Comparison of ENCODE assay signal across 8 cellular contexts in genomic region chr1:161486806-161487482, GRCh38. TPM values are rescaled to one million over a fixed set of nuclear protein-coding genes. Genes with fewer than 3 reads are reported as not detected.
DNase-seq lines count a peak whose midpoint lies in the region; ATAC-seq, FAIRE-seq and TF ChIP-seq lines count a peak whose summit lies in the region.

No MANE protein-coding gene starts in this region.

- peak; percentile 48 to 73 for ATAC-seq in activated CD4-positive, CD25-positive, alpha-beta regulatory T cell treated with anti-CD3 and anti-CD28 coated beads, Interleukin-2, amount 50 U/mL, for 24 hours
- ATAC-seq in natural killer cell treated with Interleukin-12 subunit alpha and Interleukin-12 subunit beta and Interleukin-15 and Interleukin-18, amount 100 ng/mL, for 72 hours = peak in 1 of 2 donors; percentile 80
- no peak for ATAC-seq in GM21360 (IDR thresholded peaks at IDR 0.05; ENCODE audit: unreplicated experiment)

- peak overlapping the region in 3 of 4 donors; percentile 5 to 34 (median 22) for H3K4me3 ChIP-seq in esophagus squamous epithelium
- no peak overlapping the region for H3K4me3 ChIP-seq in vagina

- H3K27me3 ChIP-seq in esophagus squamous epithelium = peaks cover 0 to 69% (median 1%) of the 10 kb centered on the region in 4 donors
- H3K27me3 ChIP-seq in vagina = no peaks in the 10 kb centered on the region

- TF ChIP-seq POLR2A in esophagus squamous epithelium (IDR thresholded peaks at IDR 0.05) = no peak
- no peak for TF ChIP-seq POLR2A in vagina (IDR thresholded peaks at IDR 0.05)

- peaks cover 16 to 30% of the 10 kb centered on the region in 2 donors for H3K4me1 Mint-ChIP-seq in natural killer cell treated with Interleukin-12 subunit alpha and Interleukin-12 subunit beta and Interleukin-15 and Interleukin-18, amount 100 ng/mL, for 72 hours (ENCODE audit: low read depth in 2 of 2)

- no peaks in the 10 kb centered on the region for H3K36me3 Mint-ChIP-seq in natural killer cell treated with Interleukin-12 subunit alpha and Interleukin-12 subunit beta and Interleukin-15 and Interleukin-18, amount 100 ng/mL, for 72 hours

- FAIRE-seq in GM18507 (lab: Jason Lieb, UNC) = peak; percentile 90

- intact Hi-C loops in esophagus squamous epithelium (cut with DNase I) = loop anchor here (10.0 kb wide), 1 partner anchor 258 kb away; the partner anchor contains the start of gene DUSP12
- intact Hi-C loops in vagina (cut with DNase I) = no loop called here

- H3K27me3 Mint-ChIP-seq in natural killer cell treated with Interleukin-12 subunit alpha and Interleukin-12 subunit beta and Interleukin-15 and Interleukin-18, amount 100 ng/mL, for 72 hours = peaks cover 7 to 16% of the 10 kb centered on the region in 2 donors

- no peaks in the 10 kb centered on the region for H3K9me3 ChIP-seq in esophagus squamous epithelium
- H3K9me3 ChIP-seq in vagina = no peaks in the 10 kb centered on the region

- H3K36me3 ChIP-seq in esophagus squamous epithelium (no peaks in the 10 kb centered on the region), vagina (no peaks in the 10 kb centered on the region)

- H3K27ac ChIP-seq in C4-2B = no peak overlapping the region
- peak overlapping the region in 2 of 4 donors; percentile 48 to 62 for H3K27ac ChIP-seq in esophagus squamous epithelium
- no peak overlapping the region for H3K27ac ChIP-seq in vagina

- H3K9me3 Mint-ChIP-seq in natural killer cell treated with Interleukin-12 subunit alpha and Interleukin-12 subunit beta and Interleukin-15 and Interleukin-18, amount 100 ng/mL, for 72 hours = no peaks in the 10 kb centered on the region

- WGBS in esophagus squamous epithelium, 2 donors = 40 to 46% methylated on average over 6 of the region's 6 CpGs

- DNase-seq in GM18507 (ENCODE audit: extremely low spot score, insufficient read length, low read depth) = peak; percentile 35
- peak; percentile 49 for DNase-seq in NCI-H2107 (lab: John Stamatoyannopoulos, UW)
- DNase-seq in esophagus squamous epithelium (lab: John Stamatoyannopoulos, UW) = no peak
- peak; percentile 68 for DNase-seq in natural killer cell treated with Interleukin-12 subunit alpha and Interleukin-12 subunit beta and Interleukin-15 and Interleukin-18, amount 100 ng/mL, for 72 hours (ENCODE audit: low spot score)
- DNase-seq in vagina (ENCODE audit: extremely low spot score in 2 of 2) = no peak

- H3K27ac Mint-ChIP-seq in natural killer cell treated with Interleukin-12 subunit alpha and Interleukin-12 subunit beta and Interleukin-15 and Interleukin-18, amount 100 ng/mL, for 72 hours = peak overlapping the region in 1 of 2 donors; percentile 70

- H3K4me1 ChIP-seq in esophagus squamous epithelium (peaks cover 3 to 14% (median 8%) of the 10 kb centered on the region in 3 donors), vagina (no peaks in the 10 kb centered on the region)

- TF ChIP-seq CTCF in C4-2B (conservative IDR thresholded peaks at IDR 0.05) (peak; percentile 90), esophagus squamous epithelium (IDR thresholded peaks at IDR 0.05) (peak; percentile 68 to 89 (median 80)), vagina (IDR thresholded peaks at IDR 0.05) (peak; percentile 45 to 70 (median 48))

- H3K4me3 Mint-ChIP-seq in natural killer cell treated with Interleukin-12 subunit alpha and Interleukin-12 subunit beta and Interleukin-15 and Interleukin-18, amount 100 ng/mL, for 72 hours = no peak overlapping the region

RNA-seq across cellular contexts. Expression of gene FCGR2A, which starts 18.3 kb away (rescaled TPM):
- total RNA-seq in esophagus squamous epithelium (10 to 100 TPM in 2 of 4 donors, 1 to 10 TPM in 2; 4.3 to 33.9 (median 19.6) TPM), vagina (26.3 TPM)
- 1 to 10 TPM in 1 of 2 donors, under 1 TPM in 1; 0.86 to 1.5 TPM for total RNA-seq in natural killer cell treated with Interleukin-12 subunit alpha and Interleukin-12 subunit beta and Interleukin-15 and Interleukin-18, amount 100 ng/mL, for 72 hours

RNA-seq across cellular contexts. Expression of gene HSPA6, which starts 37.4 kb away (rescaled TPM):
- total RNA-seq in esophagus squamous epithelium = 1 to 10 TPM; 1.3 to 4.2 (median 3.2) TPM
- total RNA-seq in natural killer cell treated with Interleukin-12 subunit alpha and Interleukin-12 subunit beta and Interleukin-15 and Interleukin-18, amount 100 ng/mL, for 72 hours = 1 to 10 TPM; 3.3 to 5.9 TPM
- total RNA-seq in vagina = 0.98 TPM

Comparison
In these comparisons a context has a peak if more than half of its experiments do, and no peak if none do; other contexts are left out.
1. DNase-seq: peak in GM18507 (single experiment), NCI-H2107 (single experiment) and natural killer cell treated with Interleukin-12 subunit alpha and Interleukin-12 subunit beta and Interleukin-15 and Interleukin-18, amount 100 ng/mL, for 72 hours (single experiment); none in esophagus squamous epithelium (single experiment) and vagina (0 of 2).
2. H3K4me3 ChIP-seq: peak in esophagus squamous epithelium (3 of 4); none in vagina (0 of 2).
3. Peak in every context shown above with its lines, with median percentiles within 50 percentile points of each other: CTCF ChIP-seq.